Comparison of ENCODE assay signal across 9 cellular contexts in the genomic region with DNA sequence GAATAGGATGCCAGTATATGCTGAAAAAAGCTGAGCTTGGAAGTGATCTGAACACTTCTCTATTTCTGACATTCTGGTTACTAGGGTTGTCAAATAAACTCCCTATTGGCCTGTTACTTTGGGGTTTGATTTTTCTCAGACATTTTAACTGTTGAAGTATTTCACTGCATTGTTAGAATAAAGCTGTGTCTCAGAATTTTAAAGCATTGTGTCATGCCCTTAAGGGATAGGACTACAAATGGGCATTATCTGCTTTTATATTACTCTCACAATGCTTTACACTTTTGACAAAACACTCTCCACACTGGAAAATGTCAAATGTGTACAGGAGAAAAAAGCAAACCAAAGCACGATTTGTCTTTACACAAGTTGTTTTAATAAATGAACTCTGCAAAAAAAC. TPM values are rescaled to one million over a fixed set of nuclear protein-coding genes. Genes with fewer than 3 reads are reported as not detected.
"Had no signal": no experiment of that assay in that cellular context is flagged by ENCODE, and none has a peak within 500 bp of the region (broad histone marks: within the 10 kb centered on the region; RNA-seq: fewer than 3 reads in every experiment).

No MANE protein-coding gene starts in this region.

- H3K4me3 ChIP-seq: GM23338, HAP-1 had no signal

- DNase-seq: H7, HFFc6, KBM-7 had no signal

- H3K27ac ChIP-seq: HL-60 had no signal

- H3K9me3 ChIP-seq: HAP-1 had no signal

- ATAC-seq: GM23338, HCT116, HepG2 had no signal

RNA-seq across cellular contexts. Expression of gene GPR21, which starts 16.8 kb away (rescaled TPM):
- polyA plus RNA-seq: GM23338, IgD-negative memory B cell had no signal
